Comparison of ENCODE assay signal across 7 cellular contexts in the genomic region with DNA sequence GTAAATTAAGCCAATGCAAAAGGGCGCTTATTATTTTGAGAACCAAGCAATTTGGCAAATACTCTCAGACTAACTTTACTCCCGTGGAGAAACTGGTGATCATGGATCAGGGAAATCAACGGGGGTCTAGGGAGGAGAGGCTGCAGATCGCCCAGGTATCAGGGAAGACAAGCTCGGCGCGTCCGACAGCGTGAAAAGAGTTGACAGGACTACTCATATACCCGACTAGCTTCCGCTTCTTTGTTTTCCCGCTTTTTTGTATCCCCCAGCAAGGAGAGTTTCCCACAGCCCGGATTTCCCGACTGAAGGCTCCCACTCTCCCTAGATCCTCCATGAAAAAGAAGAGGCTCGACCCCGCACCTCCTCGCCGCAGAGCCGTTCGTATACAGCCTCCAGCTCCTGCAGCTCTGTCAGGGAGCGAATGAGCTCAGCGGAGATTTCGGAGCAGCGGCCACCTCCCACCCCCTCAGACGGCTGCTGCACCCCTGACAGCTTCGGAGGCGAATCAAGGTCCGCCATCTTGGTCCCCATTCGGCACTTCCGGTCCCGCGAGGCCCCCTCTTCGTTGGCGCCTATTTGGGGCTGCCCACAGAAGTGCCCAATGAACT.
A peak's percentile ranks its signal among the peaks of the same experiment; 100 is the strongest.
DNase-seq lines count a peak whose midpoint lies in the region; ATAC-seq, FAIRE-seq and TF ChIP-seq lines count a peak whose summit lies in the region.

COG4 (minus strand) TSS at position 542 of the 608 bp plus-strand sequence; CDS start at position 531, 11 bp downstream.

- peak; percentile 78 for DNase-seq in GM18507 (ENCODE audit: extremely low spot score, insufficient read length, low read depth)
- DNase-seq in NCI-H446 treated with DMSO at 0.1 percent for 48 hours (lab: John Stamatoyannopoulos, UW) = peak; percentile 67
- peak; percentile 90 to 92 for DNase-seq in activated CD4-positive, alpha-beta T cell treated with anti-CD3 and anti-CD28 coated beads for 4 hours
- peak; percentile 84 for DNase-seq in choroid plexus epithelial cell (ENCODE audit: low read depth)
- DNase-seq in kidney glomerular epithelial cell (lab: John Stamatoyannopoulos, UW) = peak; percentile 40
- DNase-seq in stimulated activated CD4-positive, alpha-beta T cell treated with anti-CD3 and anti-CD28 coated beads, Interleukin-1b, Interleukin-23, amount 100 ng/mL, for 1 hour (ENCODE audit: low read depth in 2 of 2) = peak; percentile 73 to 79

- FAIRE-seq in GM18507 (lab: Jason Lieb, UNC) = peak; percentile 78

- no peak for TF ChIP-seq CTCF in choroid plexus epithelial cell (conservative IDR thresholded peaks at IDR 0.05; ENCODE audit: low read depth, low read length)

- peak within 1 kb of the TSS; percentile 99 for H3K4me3 ChIP-seq in choroid plexus epithelial cell (ENCODE audit: low read depth, low read length)

- peak; percentile 51 for ATAC-seq in HG03064 (IDR thresholded peaks at IDR 0.05; ENCODE audit: low read depth, unreplicated experiment)

Comparison
In these comparisons a context has a peak if more than half of its experiments do, and no peak if none do; other contexts are left out.
1. Peak in every context shown above with its lines: DNase-seq, ATAC-seq and H3K4me3 ChIP-seq.
2. DNase-seq: peak in every context shown above with its lines; median percentile 91 in activated CD4-positive, alpha-beta T cell treated with anti-CD3 and anti-CD28 coated beads for 4 hours; 84 in choroid plexus epithelial cell; 78 in GM18507; 76 in stimulated activated CD4-positive, alpha-beta T cell treated with anti-CD3 and anti-CD28 coated beads, Interleukin-1b, Interleukin-23, amount 100 ng/mL, for 1 hour; 67 in NCI-H446 treated with DMSO at 0.1 percent for 48 hours; 40 in kidney glomerular epithelial cell.